Comparison of ENCODE assay signal across 1 cellular context in the genomic region with DNA sequence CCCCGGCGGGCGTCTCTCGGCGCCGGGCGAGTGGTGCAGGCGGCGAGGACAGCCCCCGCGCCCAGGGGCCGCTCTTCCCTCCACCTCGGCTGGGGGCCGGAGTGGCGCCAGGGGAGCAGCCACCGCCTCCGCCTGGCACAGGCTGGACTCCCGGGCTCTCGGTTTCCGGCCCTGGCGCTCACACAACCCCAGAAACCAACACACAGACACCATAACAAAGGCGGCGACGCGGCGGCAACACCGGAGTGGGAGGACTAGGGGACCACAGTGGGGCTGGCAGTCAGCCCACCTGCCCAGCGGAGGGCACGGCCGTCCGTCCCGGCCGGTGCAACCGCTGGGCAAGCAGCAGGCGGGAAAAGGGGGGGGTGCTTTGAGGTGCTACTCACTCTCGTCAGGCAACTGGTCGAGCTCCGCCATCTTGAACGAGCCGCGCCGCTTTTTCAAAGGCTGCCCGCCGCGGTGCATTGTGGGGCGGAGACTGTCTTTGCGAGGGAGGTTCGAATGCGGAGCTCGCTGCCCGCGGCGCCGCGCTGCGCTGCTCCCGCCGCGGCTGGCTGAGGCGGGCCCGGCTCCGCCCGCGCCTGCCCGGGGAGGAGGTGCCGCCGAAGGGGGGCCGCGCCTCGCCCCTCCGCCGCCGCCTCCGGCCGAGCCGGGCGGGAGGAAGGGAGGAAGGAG.
TF ChIP-seq lines count a peak whose summit lies in the region.

LIN9 (minus strand) TSS at position 442 of the 675 bp plus-strand sequence; CDS start at position 417, 25 bp downstream.

TF ChIP-seq in HEK293, 187 proteins besides CTCF, POLR2A, EP300 and RAD21 (continued from another document and continues in another):
- TF ChIP-seq, protein P1, sequence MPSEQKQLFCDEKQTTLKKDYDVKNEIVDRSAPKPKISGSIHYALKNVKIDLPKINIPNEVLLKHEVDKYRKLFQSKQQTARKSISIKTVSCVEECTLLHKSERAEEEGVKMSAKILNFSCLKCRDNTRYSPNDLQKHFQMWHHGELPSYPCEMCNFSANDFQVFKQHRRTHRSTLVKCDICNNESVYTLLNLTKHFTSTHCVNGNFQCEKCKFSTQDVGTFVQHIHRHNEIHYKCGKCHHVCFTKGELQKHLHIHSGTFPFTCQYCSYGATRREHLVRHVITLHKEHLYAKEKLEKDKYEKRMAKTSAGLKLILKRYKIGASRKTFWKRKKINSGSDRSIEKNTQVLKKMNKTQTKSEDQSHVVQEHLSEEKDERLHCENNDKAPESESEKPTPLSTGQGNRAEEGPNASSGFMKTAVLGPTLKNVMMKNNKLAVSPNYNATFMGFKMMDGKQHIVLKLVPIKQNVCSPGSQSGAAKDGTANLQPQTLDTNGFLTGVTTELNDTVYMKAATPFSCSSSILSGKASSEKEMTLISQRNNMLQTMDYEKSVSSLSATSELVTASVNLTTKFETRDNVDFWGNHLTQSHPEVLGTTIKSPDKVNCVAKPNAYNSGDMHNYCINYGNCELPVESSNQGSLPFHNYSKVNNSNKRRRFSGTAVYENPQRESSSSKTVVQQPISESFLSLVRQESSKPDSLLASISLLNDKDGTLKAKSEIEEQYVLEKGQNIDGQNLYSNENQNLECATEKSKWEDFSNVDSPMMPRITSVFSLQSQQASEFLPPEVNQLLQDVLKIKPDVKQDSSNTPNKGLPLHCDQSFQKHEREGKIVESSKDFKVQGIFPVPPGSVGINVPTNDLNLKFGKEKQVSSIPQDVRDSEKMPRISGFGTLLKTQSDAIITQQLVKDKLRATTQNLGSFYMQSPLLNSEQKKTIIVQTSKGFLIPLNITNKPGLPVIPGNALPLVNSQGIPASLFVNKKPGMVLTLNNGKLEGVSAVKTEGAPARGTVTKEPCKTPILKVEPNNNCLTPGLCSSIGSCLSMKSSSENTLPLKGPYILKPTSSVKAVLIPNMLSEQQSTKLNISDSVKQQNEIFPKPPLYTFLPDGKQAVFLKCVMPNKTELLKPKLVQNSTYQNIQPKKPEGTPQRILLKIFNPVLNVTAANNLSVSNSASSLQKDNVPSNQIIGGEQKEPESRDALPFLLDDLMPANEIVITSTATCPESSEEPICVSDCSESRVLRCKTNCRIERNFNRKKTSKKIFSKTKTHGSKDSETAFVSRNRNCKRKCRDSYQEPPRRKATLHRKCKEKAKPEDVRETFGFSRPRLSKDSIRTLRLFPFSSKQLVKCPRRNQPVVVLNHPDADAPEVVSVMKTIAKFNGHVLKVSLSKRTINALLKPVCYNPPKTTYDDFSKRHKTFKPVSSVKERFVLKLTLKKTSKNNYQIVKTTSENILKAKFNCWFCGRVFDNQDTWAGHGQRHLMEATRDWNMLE (tag by site-specific recombination; conservative IDR thresholded peaks at IDR 0.05; ENCODE audit: low read depth) = no peak; the same call in none of the 2 replicates
- TF ChIP-seq PRDM4 (tag by site-specific recombination; IDR thresholded peaks at IDR 0.05) (no peak), KLF10 (tag by site-specific recombination; IDR thresholded peaks at IDR 0.05) (no peak), ZBTB21 (tag by site-specific recombination; IDR thresholded peaks at IDR 0.05) (peak; percentile 68; the same call in 1 of the 2 replicates), TSHZ1 (tag by site-specific recombination; IDR thresholded peaks at IDR 0.05; ENCODE audit: borderline replicate concordance) (peak; percentile 56; the same call in 1 of the 2 replicates), REPIN1 (tag by site-specific recombination; IDR thresholded peaks at IDR 0.05; ENCODE audit: low read depth) (peak; percentile 96), IKZF3 (tag by site-specific recombination; IDR thresholded peaks at IDR 0.05) (no peak), ZBTB11 (tag by site-specific recombination; conservative IDR thresholded peaks at IDR 0.05; ENCODE audit: low read depth) (peak; percentile 56), OVOL3 (tag by site-specific recombination; IDR thresholded peaks at IDR 0.05) (no peak; the same call in 1 of the 2 replicates), ZNF561 (tag by site-specific recombination; IDR thresholded peaks at IDR 0.05; ENCODE audit: borderline replicate concordance) (no peak), ZBTB49 (tag by site-specific recombination; IDR thresholded peaks at IDR 0.05; ENCODE audit: low read depth) (no peak), TCF7L2 (IDR thresholded peaks at IDR 0.05; ENCODE audit: borderline replicate concordance, low read depth, low read length) (peak; percentile 78; the same call in 1 of the 2 replicates), ZXDB (tag by site-specific recombination; IDR thresholded peaks at IDR 0.05) (peak; percentile 92), GLIS2 (tag by site-specific recombination; IDR thresholded peaks at IDR 0.05) (peak; percentile 98), ZNF416 (tag by site-specific recombination; IDR thresholded peaks at IDR 0.05) (0 out of 2 replicates have a peak, but pooled peaks have one; percentile 33), ATF2 (tag by site-specific recombination; IDR thresholded peaks at IDR 0.05; ENCODE audit: low read depth) (no peak), ZBTB10 (tag by site-specific recombination; IDR thresholded peaks at IDR 0.05) (peak; percentile 95)
- TF ChIP-seq, protein P2, sequence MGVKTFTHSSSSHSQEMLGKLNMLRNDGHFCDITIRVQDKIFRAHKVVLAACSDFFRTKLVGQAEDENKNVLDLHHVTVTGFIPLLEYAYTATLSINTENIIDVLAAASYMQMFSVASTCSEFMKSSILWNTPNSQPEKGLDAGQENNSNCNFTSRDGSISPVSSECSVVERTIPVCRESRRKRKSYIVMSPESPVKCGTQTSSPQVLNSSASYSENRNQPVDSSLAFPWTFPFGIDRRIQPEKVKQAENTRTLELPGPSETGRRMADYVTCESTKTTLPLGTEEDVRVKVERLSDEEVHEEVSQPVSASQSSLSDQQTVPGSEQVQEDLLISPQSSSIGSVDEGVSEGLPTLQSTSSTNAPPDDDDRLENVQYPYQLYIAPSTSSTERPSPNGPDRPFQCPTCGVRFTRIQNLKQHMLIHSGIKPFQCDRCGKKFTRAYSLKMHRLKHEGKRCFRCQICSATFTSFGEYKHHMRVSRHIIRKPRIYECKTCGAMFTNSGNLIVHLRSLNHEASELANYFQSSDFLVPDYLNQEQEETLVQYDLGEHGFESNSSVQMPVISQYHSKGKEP (tag by site-specific recombination; IDR thresholded peaks at IDR 0.05) = no peak; the same call in 1 of the 2 replicates
